Comparison of ENCODE assay signal across 20 cellular contexts in genomic region chr2:237863102-237863511, GRCh38. TPM values are rescaled to one million over a fixed set of nuclear protein-coding genes. Genes with fewer than 3 reads are reported as not detected.
DNase-seq lines count a peak whose midpoint lies in the region; ATAC-seq, FAIRE-seq and TF ChIP-seq lines count a peak whose summit lies in the region.
"Had no signal": no experiment of that assay in that cellular context is flagged by ENCODE, and none has a peak within 500 bp of the region (broad histone marks: within the 10 kb centered on the region; RNA-seq: fewer than 3 reads in every experiment).

No MANE protein-coding gene starts in this region.

- no peaks in the 10 kb centered on the region for H3K36me3 Mint-ChIP-seq in chondrocyte (ENCODE audit: low read depth)
- H3K36me3 Mint-ChIP-seq: CD8-positive, alpha-beta T cell had no signal

- POLR2A ChIA-PET in OCI-LY7 (lab: Charles Lee) = no interaction called here

- peak overlapping the region; percentile 97 for H3K27ac Mint-ChIP-seq in chondrocyte (ENCODE audit: unreplicated experiment)
- H3K27ac Mint-ChIP-seq: activated CD4-positive, alpha-beta T cell treated with anti-CD3 and anti-CD28 coated beads, Interleukin-2, amount 10 ng/mL, durations not matched to agents 24 days and 14 days; activated naive CD4-positive, alpha-beta T cell treated with anti-CD3 and anti-CD28 coated beads, Interleukin-2, amount 50 U/mL, for 72 hours; CD8-positive, alpha-beta T cell had no signal

- no peak overlapping the region for H3K4me3 ChIP-seq in left ventricle myocardium inferior
- no peak overlapping the region for H3K4me3 ChIP-seq in right cardiac atrium (ENCODE audit: low read length)
- no peak overlapping the region for H3K4me3 ChIP-seq in pancreas
- H3K4me3 ChIP-seq in vagina = peak overlapping the region in 1 of 2 donors; percentile 7
- H3K4me3 ChIP-seq in OCI-LY7 (ENCODE audit: low read depth, low read length, poor library complexity, severe bottlenecking) = no peak overlapping the region
- H3K4me3 ChIP-seq: Peyer's patch, skin epidermis, thyroid gland had no signal

- H3K36me3 ChIP-seq in left ventricle myocardium inferior = no peaks in the 10 kb centered on the region
- H3K36me3 ChIP-seq in pancreas = no peaks in the 10 kb centered on the region
- no peaks in the 10 kb centered on the region for H3K36me3 ChIP-seq in vagina
- H3K36me3 ChIP-seq in OCI-LY7 (ENCODE audit: insufficient read depth, low read length) = no peaks in the 10 kb centered on the region
- H3K36me3 ChIP-seq: Peyer's patch, thyroid gland had no signal

- 85% methylated on average over 4 of the region's 4 CpGs for WGBS in right cardiac atrium
- WGBS in pancreas, 2 donors = 72 to 83% methylated on average over 4 of the region's 4 CpGs

- FAIRE-seq in pancreas (lab: Jason Lieb, UNC) = no peak
- FAIRE-seq: GM18507 had no signal

- H3K4me1 ChIP-seq in left ventricle myocardium inferior (peaks cover 75% of the 10 kb centered on the region), right cardiac atrium (ENCODE audit: control insufficient read depth, insufficient read depth, low read length) (peaks cover 2% of the 10 kb centered on the region), pancreas (peaks cover 33 to 54% (median 42%) of the 10 kb centered on the region in 3 donors), vagina (peaks cover 32% of the 10 kb centered on the region), OCI-LY7 (ENCODE audit: insufficient read depth, low read length, poor library complexity, severe bottlenecking) (no peaks in the 10 kb centered on the region)

- no peaks in the 10 kb centered on the region for H3K9me2 ChIP-seq in OCI-LY7 (ENCODE audit: insufficient read depth, low read length)

- no peak overlapping the region for H3K4me2 ChIP-seq in OCI-LY7 (ENCODE audit: low read length)

- H3K79me2 ChIP-seq in OCI-LY7 (ENCODE audit: insufficient read depth, low read depth, low read length) = no peaks in the 10 kb centered on the region

- CTCF ChIA-PET in OCI-LY7 (lab: Charles Lee; ENCODE audit: unreplicated experiment) = no interaction called here

- no peak overlapping the region for H2AFZ ChIP-seq in OCI-LY7 (ENCODE audit: low read length)

- H4K20me1 ChIP-seq in OCI-LY7 (ENCODE audit: insufficient read depth, low read length) = no peaks in the 10 kb centered on the region

- ATAC-seq in right cardiac atrium = no peak
- no peak for ATAC-seq in pancreas
- ATAC-seq: activated naive CD4-positive, alpha-beta T cell treated with anti-CD3 and anti-CD28 coated beads, Interleukin-2, amount 50 U/mL, for 72 hours; CD8-positive, alpha-beta T cell had no signal

- no peaks in the 10 kb centered on the region for H3K27me3 Mint-ChIP-seq in chondrocyte (ENCODE audit: low read depth)

- peak overlapping the region; percentile 86 for H3K27ac ChIP-seq in left ventricle myocardium inferior (replicated peaks)
- no peak overlapping the region for H3K27ac ChIP-seq in right cardiac atrium (ENCODE audit: low read length)
- peak overlapping the region in 3 of 4 donors; percentile 34 to 94 (median 93) for H3K27ac ChIP-seq in pancreas
- H3K27ac ChIP-seq in vagina = peak overlapping the region; percentile 79
- H3K27ac ChIP-seq in OCI-LY7 (ENCODE audit: low read depth, low read length, poor library complexity, severe bottlenecking) = no peak overlapping the region
- H3K27ac ChIP-seq: thyroid gland had no signal

- no peak overlapping the region for H3K4me3 Mint-ChIP-seq in chondrocyte (ENCODE audit: unreplicated experiment)
- H3K4me3 Mint-ChIP-seq: activated CD4-positive, alpha-beta T cell treated with anti-CD3 and anti-CD28 coated beads, Interleukin-2, amount 10 ng/mL, durations not matched to agents 24 days and 14 days; CD8-positive, alpha-beta T cell had no signal

- DNase-seq in left ventricle myocardium inferior = no peak
- DNase-seq in right cardiac atrium = no peak
- DNase-seq in chondrocyte (ENCODE audit: low spot score) = no peak
- peak in 1 of 6 donors; percentile 14 for DNase-seq in pancreas
- peak in 1 of 2 donors; percentile 95 for DNase-seq in vagina (ENCODE audit: extremely low spot score in 2 of 2)
- DNase-seq in activated T-cell treated with anti-CD3 and anti-CD28 coated beads, Interleukin-2, amount 50 U/mL, for 1 hour = no peak
- no peak for DNase-seq in AG08395 (ENCODE audit: low spot score)
- no peak for DNase-seq in OCI-LY7 (ENCODE audit: low spot score)
- DNase-seq: activated CD4-positive, alpha-beta T cell treated with anti-CD3 and anti-CD28 coated beads, Interleukin-2, amount 10 ng/mL, durations not matched to agents 24 days and 14 days; CD8-positive, alpha-beta T cell; left ventricle myocardium superior; NCI-H1436; NCI-H2171; stimulated activated CD4-positive, alpha-beta T cell treated with anti-CD3 and anti-CD28 coated beads, Interleukin-4, amount 100 ng/mL, for 4 hours; thyroid gland had no signal

- intact Hi-C loops in left ventricle myocardium inferior (cut with micrococcal nuclease) = no loop called here
- intact Hi-C loops in right cardiac atrium (cut with DNase I) = no loop called here
- intact Hi-C loops in pancreas (cut with DNase I) = no loop called here
- intact Hi-C loops in vagina (cut with DNase I) = no loop called here
- intact Hi-C loops in OCI-LY7 (cut with micrococcal nuclease; ENCODE audit: unreplicated experiment) = no loop called here

- no peaks in the 10 kb centered on the region for H3K9me3 Mint-ChIP-seq in chondrocyte (ENCODE audit: low read depth)
- H3K9me3 Mint-ChIP-seq: activated CD4-positive, alpha-beta T cell treated with anti-CD3 and anti-CD28 coated beads, Interleukin-2, amount 10 ng/mL, durations not matched to agents 24 days and 14 days; activated naive CD4-positive, alpha-beta T cell treated with anti-CD3 and anti-CD28 coated beads, Interleukin-2, amount 50 U/mL, for 72 hours; CD8-positive, alpha-beta T cell had no signal

- peaks cover 89% of the 10 kb centered on the region for H3K4me1 Mint-ChIP-seq in chondrocyte (ENCODE audit: low read depth)

- no peak for TF ChIP-seq CTCF in left ventricle myocardium inferior (IDR thresholded peaks at IDR 0.05; ENCODE audit: borderline replicate concordance)
- TF ChIP-seq CTCF in chondrocyte (IDR thresholded peaks at IDR 0.05) = no peak
- TF ChIP-seq CTCF in pancreas (IDR thresholded peaks at IDR 0.05) = no peak
- no peak for TF ChIP-seq CTCF in vagina (IDR thresholded peaks at IDR 0.05)
- TF ChIP-seq CTCF in OCI-LY7 (conservative IDR thresholded peaks at IDR 0.05; ENCODE audit: low read length) = no peak

- H3K27me3 ChIP-seq in left ventricle myocardium inferior (ENCODE audit: low read depth) = peaks cover 55% of the 10 kb centered on the region
- no peaks in the 10 kb centered on the region for H3K27me3 ChIP-seq in right cardiac atrium (ENCODE audit: control insufficient read depth, insufficient read depth)
- H3K27me3 ChIP-seq in pancreas = no peaks in the 10 kb centered on the region
- H3K27me3 ChIP-seq in vagina = no peaks in the 10 kb centered on the region
- H3K27me3 ChIP-seq: Peyer's patch, thyroid gland had no signal

- no TSS peak for BruUV-seq in OCI-LY7 (replicated peaks; lab: Mats Ljungman, UMichigan)

- H3K9me3 ChIP-seq in left ventricle myocardium inferior (replicated peaks) = no peaks in the 10 kb centered on the region
- no peaks in the 10 kb centered on the region for H3K9me3 ChIP-seq in right cardiac atrium (ENCODE audit: control insufficient read depth, low read length)
- H3K9me3 ChIP-seq in pancreas = no peaks in the 10 kb centered on the region
- no peaks in the 10 kb centered on the region for H3K9me3 ChIP-seq in vagina
- no peaks in the 10 kb centered on the region for H3K9me3 ChIP-seq in OCI-LY7 (ENCODE audit: low read length)
- H3K9me3 ChIP-seq: Peyer's patch, thyroid gland had no signal

- no peak for TF ChIP-seq POLR2A in vagina (IDR thresholded peaks at IDR 0.05)

RNA-seq across cellular contexts. Expression of gene RAMP1, which starts 3.7 kb away (rescaled TPM):
- total RNA-seq in left ventricle myocardium inferior = 168 TPM
- 100 to 1,000 TPM; 122 to 276 (median 160) TPM for total RNA-seq in right cardiac atrium
- 164 TPM for polyA plus RNA-seq in right cardiac atrium
- total RNA-seq in chondrocyte = 176 to 329 TPM (median 178 TPM) in 3 replicates
- total RNA-seq in pancreas = 10 to 100 TPM; 53.3 to 65.3 (median 60.6) TPM
- 10 to 100 TPM; 80.1 to 87.6 TPM for polyA plus RNA-seq in pancreas
- 120 TPM for total RNA-seq in vagina
- not detected in 2 replicates for total RNA-seq in OCI-LY7 (2014; rRNA removed; shearing (Covaris generic))
- 0.42 TPM in 1 of 2 replicates, not detected in the other for total RNA-seq in OCI-LY7 (2022)
- total RNA-seq: CD8-positive, alpha-beta T cell; dermis microvascular lymphatic vessel endothelial cell had no signal

Comparison
In these comparisons a context has a peak if more than half of its experiments do, and no peak if none do; other contexts are left out.
1. H3K27ac ChIP-seq: peak in left ventricle myocardium inferior (single experiment), pancreas (3 of 4) and vagina (single experiment); none in right cardiac atrium (single experiment) and OCI-LY7 (single experiment).
2. RNA of gene RAMP1, which starts 3.7 kb away (total RNA-seq): 176 to 329 TPM in chondrocyte, 168 TPM in left ventricle myocardium inferior (single experiment), 122 to 276 TPM in right cardiac atrium, 120 TPM in vagina (single experiment) and 53.3 to 65.3 TPM in pancreas; 0.42 TPM in OCI-LY7; every median in the first group is over 10 times any median in the second.